8 cellular contexts compared by ENCODE assay signal in genomic region chr20:16434087-16434664, GRCh38.
DNase-seq lines count a peak whose midpoint lies in the region; ATAC-seq, FAIRE-seq and TF ChIP-seq lines count a peak whose summit lies in the region.

No MANE protein-coding gene starts in this region.

- H3K4me2 ChIP-seq in A549 = no peak overlapping the region
- H3K4me2 ChIP-seq in SU-DHL-6 (ENCODE audit: low read depth, low read length, poor library complexity, severe bottlenecking) = peak overlapping the region; percentile 12

- no peak overlapping the region for H3K4me3 ChIP-seq in A549
- no peak overlapping the region for H3K4me3 ChIP-seq in SU-DHL-6 (ENCODE audit: insufficient read depth, low read length, poor library complexity, severe bottlenecking)

- no peaks in the 10 kb centered on the region for H3K27me3 ChIP-seq in SU-DHL-6 (ENCODE audit: low read length)

- H3K9me3 Mint-ChIP-seq in brain = peaks cover 7 to 19% (median 10%) of the 10 kb centered on the region in 5 experiments

- no peak overlapping the region for H3K27ac ChIP-seq in A549
- H3K27ac ChIP-seq in SU-DHL-6 (ENCODE audit: low read depth, low read length) = no peak overlapping the region

- TF ChIP-seq CTCF in A549 (IDR thresholded peaks at IDR 0.05) (peak; percentile 55), GM12874 (IDR thresholded peaks at IDR 0.05; ENCODE audit: insufficient read depth, low read depth, low read length) (peak; percentile 82), SU-DHL-6 (IDR thresholded peaks at IDR 0.05; ENCODE audit: insufficient read depth, low read length, poor library complexity, severe bottlenecking) (peak; percentile 76), brain (conservative IDR thresholded peaks at IDR 0.05) (peak; percentile 36 to 70)

- ATAC-seq in A549 (peak; percentile 77 to 93; a peak in 4 of 6 replicates), HG03521 (IDR thresholded peaks at IDR 0.05; ENCODE audit: unreplicated experiment) (peak; percentile 48), left lobe of liver (peak; percentile 66)

- no peaks in the 10 kb centered on the region for H3K4me1 ChIP-seq in A549

- no peaks in the 10 kb centered on the region for H3K9me3 ChIP-seq in A549
- peaks cover 1% of the 10 kb centered on the region; the same call in 1 of the 2 replicates for H3K9me3 ChIP-seq in SU-DHL-6 (ENCODE audit: insufficient read depth, low read length)

- peaks cover 4% of the 10 kb centered on the region for H3K4me1 Mint-ChIP-seq in brain

- no peaks in the 10 kb centered on the region for H3K79me2 ChIP-seq in SU-DHL-6 (ENCODE audit: insufficient read depth, low read length)

- peak; percentile 47 to 74 for DNase-seq in A549 (ENCODE audit: low read depth in 1 of 2, low spot score in 1 of 2)
- no peak for DNase-seq in left lobe of liver (ENCODE audit: low spot score)
- peak; percentile 76 for DNase-seq in stimulated activated CD8-positive, alpha-beta memory T cell treated with anti-CD3 and anti-CD28 coated beads, Interleukin-4, amount 100 ng/mL, for 48 hours
- no peak for DNase-seq in effector CD8-positive, alpha-beta T cell (lab: John Stamatoyannopoulos, UW)

- H4K20me1 ChIP-seq in SU-DHL-6 (ENCODE audit: low read depth, low read length) = no peaks in the 10 kb centered on the region

- POLR2A ChIA-PET in A549 (lab: Yijun Ruan, JAX) = no interaction called here

- TF ChIP-seq POLR2A in A549 (IDR thresholded peaks at IDR 0.05; ENCODE audit: low read length) = no peak

- no peaks in the 10 kb centered on the region; the same call in 1 of the 2 replicates for H3F3A ChIP-seq in SU-DHL-6 (ENCODE audit: insufficient read depth)

- no peak for FAIRE-seq in A549 (lab: Jason Lieb, UNC)

- CTCF ChIA-PET in A549 (lab: Yijun Ruan, JAX) = interaction anchor here (0.6 to 0.9 kb wide), 3 partner anchors 12 to 113 kb away, joined by 3 to 4 read pairs (median 3); no protein-coding TSS in a partner anchor

- peak; percentile 43 to 57 for TF ChIP-seq RAD21 in A549 (conservative IDR thresholded peaks at IDR 0.05 in 1 of 2, IDR thresholded peaks at IDR 0.05 in 1 of 2)

- no peaks in the 10 kb centered on the region for H3K36me3 ChIP-seq in SU-DHL-6 (ENCODE audit: low read length)

- H3K9ac ChIP-seq in SU-DHL-6 (ENCODE audit: low read length) = no peak overlapping the region

- H3K36me3 Mint-ChIP-seq in brain = peaks cover 39% of the 10 kb centered on the region

- H3K4me3 Mint-ChIP-seq in brain = no peak overlapping the region

- no peak for TF ChIP-seq EP300 in A549 (IDR thresholded peaks at IDR 0.05)

- no peaks in the 10 kb centered on the region for H3K9me2 ChIP-seq in SU-DHL-6 (replicated peaks; ENCODE audit: insufficient read depth, low read length)

- peak overlapping the region in 1 of 5 experiments; percentile 77 for H3K27ac Mint-ChIP-seq in brain

- WGBS in A549 (ENCODE audit: missing lambda C conversion rate) = 53% methylated on average over 10 of the region's 10 CpGs

- no peaks in the 10 kb centered on the region for H3K27me3 Mint-ChIP-seq in brain

- no peak overlapping the region for H2AFZ ChIP-seq in SU-DHL-6 (ENCODE audit: low read depth, low read length, severe bottlenecking)

TF ChIP-seq in A549, 52 proteins besides CTCF, POLR2A, EP300 and RAD21:
- TF ChIP-seq NFE2L2 (conservative IDR thresholded peaks at IDR 0.05; ENCODE audit: low read length) = no peak
- TF ChIP-seq GATA3 (IDR thresholded peaks at IDR 0.05; ENCODE audit: borderline replicate concordance) = no peak
- no peak for TF ChIP-seq ESRRA (IDR thresholded peaks at IDR 0.05; ENCODE audit: borderline replicate concordance, low read length)
- no peak for TF ChIP-seq ZC3H11A (IDR thresholded peaks at IDR 0.05)
- TF ChIP-seq ZNF302 (CRISPR knock-in tag; IDR thresholded peaks at IDR 0.05) = no peak
- no peak for TF ChIP-seq CHD4 (IDR thresholded peaks at IDR 0.05; ENCODE audit: borderline replicate concordance)

Comparison
In these comparisons a context has a peak if more than half of its experiments do, and no peak if none do; other contexts are left out.
1. DNase-seq: peak in A549 (2 of 2) and stimulated activated CD8-positive, alpha-beta memory T cell treated with anti-CD3 and anti-CD28 coated beads, Interleukin-4, amount 100 ng/mL, for 48 hours (single experiment); none in left lobe of liver (single experiment) and effector CD8-positive, alpha-beta T cell (single experiment).
2. Peak in every context shown above with its lines, with median percentiles within 50 percentile points of each other: ATAC-seq and CTCF ChIP-seq.